In genomic region chrX:48736303-48736702, GRCh38 we compare ENCODE assay signal across 8 cellular contexts.
DNase-seq lines count a peak whose midpoint lies in the region; TF ChIP-seq lines count a peak whose summit lies in the region.
"Had no signal": no experiment of that assay in that cellular context is flagged by ENCODE, and none has a peak within 500 bp of the region (broad histone marks: within the 10 kb centered on the region; RNA-seq: fewer than 3 reads in every experiment).

No MANE protein-coding gene starts in this region.

- H3K4me1 ChIP-seq in parathyroid adenoma, result peaks cover 3% of the 10 kb centered on the region

- no peak for TF ChIP-seq POLR2A in NB4 (IDR thresholded peaks at IDR 0.05; ENCODE audit: extremely low read depth, insufficient read length)

- DNase-seq in NB4 (ENCODE audit: low read depth), result peak; percentile 6
- no peak for DNase-seq in coronary artery (ENCODE audit: low spot score)
- no peak for DNase-seq in NCI-H345 treated with DMSO at 0.1 percent for 48 hours (lab: John Stamatoyannopoulos, UW; ENCODE audit: unreplicated experiment)
- DNase-seq in NCI-H1092 (lab: John Stamatoyannopoulos, UW), result no peak
- no peak for DNase-seq in GM03348 (ENCODE audit: low spot score)

- no peak overlapping the region for H3K4me2 ChIP-seq in parathyroid adenoma (ENCODE audit: low read length)

- no peaks in the 10 kb centered on the region for H3K79me2 ChIP-seq in parathyroid adenoma

- TF ChIP-seq CTCF in NB4 (IDR thresholded peaks at IDR 0.05; ENCODE audit: low read depth, low read length), result no peak
- TF ChIP-seq CTCF in coronary artery (IDR thresholded peaks at IDR 0.05), result no peak
- TF ChIP-seq CTCF in parathyroid adenoma (IDR thresholded peaks at IDR 0.05), result no peak

- H3K9ac ChIP-seq in parathyroid adenoma, result no peak overlapping the region

- no peaks in the 10 kb centered on the region for H3K27me3 ChIP-seq in parathyroid adenoma (ENCODE audit: control insufficient read depth, insufficient read depth, low read length)
- H3K27me3 ChIP-seq: brain microvascular endothelial cell had no signal

- no peaks in the 10 kb centered on the region for H3K36me3 ChIP-seq in parathyroid adenoma (ENCODE audit: control insufficient read depth, insufficient read depth, low read length)
- H3K36me3 ChIP-seq: brain microvascular endothelial cell had no signal

- H3K27ac ChIP-seq in coronary artery (no peak overlapping the region), parathyroid adenoma (no peak overlapping the region)
- H3K27ac ChIP-seq: brain microvascular endothelial cell had no signal

- peak overlapping the region; percentile 82 for H2AFZ ChIP-seq in parathyroid adenoma

- no peaks in the 10 kb centered on the region for H3K9me3 ChIP-seq in parathyroid adenoma (ENCODE audit: control insufficient read depth, low read length)

- H3K4me3 ChIP-seq in GM08714 (ENCODE audit: low read length) (peak overlapping the region; percentile 45; the same call in 1 of the 2 replicates), NB4 (ENCODE audit: low read depth, low read length) (peak overlapping the region; percentile 64), coronary artery (peak overlapping the region; percentile 45), parathyroid adenoma (ENCODE audit: low read depth, low read length) (no peak overlapping the region)
